16 cellular contexts compared by ENCODE assay signal in the genomic region with DNA sequence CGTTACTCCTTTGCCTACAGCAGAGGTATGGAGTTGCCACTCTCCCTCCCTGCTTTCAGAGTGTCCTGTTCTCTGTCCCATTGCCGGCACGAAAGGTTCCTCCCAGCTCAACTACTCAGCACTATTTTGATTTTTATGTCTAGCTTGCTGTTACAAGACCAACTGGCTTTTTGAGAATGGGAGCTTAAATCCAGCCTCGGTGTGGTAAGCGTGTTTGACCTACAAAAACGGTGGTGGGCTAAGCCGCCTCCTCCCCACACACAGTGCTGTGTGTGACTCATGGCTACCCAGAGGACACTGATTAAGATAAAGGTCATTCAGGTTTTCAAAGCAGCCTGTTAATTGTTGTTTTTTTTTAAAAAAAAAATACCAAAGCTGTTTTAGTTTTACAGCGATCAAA.
DNase-seq lines count a peak whose midpoint lies in the region; ATAC-seq, FAIRE-seq and TF ChIP-seq lines count a peak whose summit lies in the region.
"Had no signal": no experiment of that assay in that cellular context is flagged by ENCODE, and none has a peak within 500 bp of the region (broad histone marks: within the 10 kb centered on the region; RNA-seq: fewer than 3 reads in every experiment).

No MANE protein-coding gene starts in this region.

- H3K4me3 ChIP-seq in HUES48 (ENCODE audit: low read depth, low read length) (no peak overlapping the region), adrenal gland (peak overlapping the region in 1 of 4 donors; percentile 8), keratinocyte (ENCODE audit: control insufficient read depth in 2 of 3, extremely low read depth in 1 of 3, insufficient read depth in 2 of 3, low read depth in 1 of 3, low read length in 3 of 3) (no peak overlapping the region), esophagus muscularis mucosa (no peak overlapping the region)
- H3K4me3 ChIP-seq: vagina had no signal

- H3K9me3 ChIP-seq in HUES48 (ENCODE audit: control insufficient read depth, insufficient read depth, low read length) (no peaks in the 10 kb centered on the region), adrenal gland (replicated peaks in 1 of 3) (no peaks in the 10 kb centered on the region), keratinocyte (ENCODE audit: control insufficient read depth, low read depth, low read length) (no peaks in the 10 kb centered on the region), esophagus muscularis mucosa (no peaks in the 10 kb centered on the region)
- H3K9me3 ChIP-seq: vagina had no signal

- H2AFZ ChIP-seq in keratinocyte (ENCODE audit: control insufficient read depth, low read length) = peak overlapping the region; percentile 64

- dilution Hi-C loops in keratinocyte (cut with MboI; ENCODE audit: extremely low pct_ligation_motif_present, low sequenced_read_pairs) = no loop called here

- WGBS in adrenal gland, 4 donors = 35 to 41% (median 35%) methylated on average over 8 of the region's 8 CpGs
- 66% methylated on average over 8 of the region's 8 CpGs for WGBS in esophagus muscularis mucosa

- H3K4me1 ChIP-seq in HUES48 (ENCODE audit: control insufficient read depth, insufficient read depth, low read length) = peaks cover 12% of the 10 kb centered on the region
- H3K4me1 ChIP-seq in adrenal gland (replicated peaks in 1 of 2) = peaks cover 18 to 33% of the 10 kb centered on the region in 2 donors
- peaks cover 17% of the 10 kb centered on the region for H3K4me1 ChIP-seq in keratinocyte (ENCODE audit: control insufficient read depth, extremely low read depth, insufficient read depth, low read length)
- peaks cover 6 to 45% (median 26%) of the 10 kb centered on the region in 4 donors for H3K4me1 ChIP-seq in esophagus muscularis mucosa

- TF ChIP-seq CTCF in adrenal gland (IDR thresholded peaks at IDR 0.05) (no peak), keratinocyte (optimal IDR thresholded peaks at IDR 0.05 in 1 of 3, IDR thresholded peaks at IDR 0.05 in 1 of 3, conservative IDR thresholded peaks at IDR 0.05 in 1 of 3; ENCODE audit: extremely low read depth in 1 of 3, insufficient read depth in 2 of 3, low read length in 3 of 3) (no peak), esophagus muscularis mucosa (IDR thresholded peaks at IDR 0.05) (no peak)

- no peak for TF ChIP-seq POLR2A in adrenal gland (IDR thresholded peaks at IDR 0.05)
- no peak for TF ChIP-seq POLR2A in esophagus muscularis mucosa (IDR thresholded peaks at IDR 0.05; ENCODE audit: low read depth)

- peak overlapping the region; percentile 49 for H3K4me2 ChIP-seq in keratinocyte (ENCODE audit: control insufficient read depth, extremely low read depth, insufficient read depth, low read depth, low read length)

- H3K9ac ChIP-seq in HUES48 (ENCODE audit: low read depth, low read length) = no peak overlapping the region
- no peak overlapping the region for H3K9ac ChIP-seq in keratinocyte (ENCODE audit: control insufficient read depth, extremely low read depth, insufficient read depth, low read length)

- H3K27ac ChIP-seq in HUES48 (ENCODE audit: low read depth, low read length) (peak overlapping the region; percentile 54), adrenal gland (peak overlapping the region in 1 of 5 donors; percentile 74), keratinocyte (ENCODE audit: control insufficient read depth, insufficient read depth, low read length) (no peak overlapping the region), esophagus muscularis mucosa (replicated peaks in 1 of 4) (no peak overlapping the region)
- H3K27ac ChIP-seq: vagina had no signal

- DNase-seq in AG20443 (ENCODE audit: low spot score) = peak; percentile 37
- peak in 6 of 7 donors; percentile 45 to 71 (median 64) for DNase-seq in adrenal gland
- DNase-seq in keratinocyte (ENCODE audit: low read depth, low spot score) = no peak
- DNase-seq in activated CD4-positive, CD25-positive, alpha-beta regulatory T cell (lab: John Stamatoyannopoulos, UW) = no peak
- no peak for DNase-seq in ACHN
- DNase-seq in sciatic nerve (ENCODE audit: low spot score) = no peak
- no peak for DNase-seq in esophagus muscularis mucosa (ENCODE audit: extremely low spot score)
- DNase-seq: immature natural killer cell; natural killer cell; NCI-H748 treated with DMSO at 0.1 percent for 48 hours; PC-3; stimulated activated naive CD8-positive, alpha-beta T cell treated with anti-CD3 and anti-CD28 coated beads, Interleukin-15, amount 100 ng/mL, for 72 hours had no signal

- in situ Hi-C loops in ACHN (cut with HindIII; ENCODE audit: low pct_ligation_motif_present, low pct_unique_long_range_greater_than_20kb, low sequenced_read_pairs) = no loop called here

- H3K79me2 ChIP-seq in keratinocyte (ENCODE audit: control insufficient read depth, insufficient read depth, low read length) = no peaks in the 10 kb centered on the region

- TF ChIP-seq EP300 in esophagus muscularis mucosa (IDR thresholded peaks at IDR 0.05) = no peak

- H3K36me3 ChIP-seq in HUES48 (ENCODE audit: control insufficient read depth, insufficient read depth, low read length) (no peaks in the 10 kb centered on the region), adrenal gland (replicated peaks in 1 of 2) (no peaks in the 10 kb centered on the region), keratinocyte (ENCODE audit: control insufficient read depth in 2 of 2, extremely low read depth in 1 of 2, insufficient read depth in 2 of 2, low read length in 2 of 2) (no peaks in the 10 kb centered on the region), esophagus muscularis mucosa (no peaks in the 10 kb centered on the region)
- H3K36me3 ChIP-seq: vagina had no signal

- no peaks in the 10 kb centered on the region for H4K20me1 ChIP-seq in keratinocyte (ENCODE audit: control insufficient read depth, extremely low read depth, insufficient read depth, low read length)

- peak; percentile 43 for FAIRE-seq in keratinocyte (lab: Jason Lieb, UNC)
- FAIRE-seq: endothelial cell of umbilical vein, H1 had no signal

- H3K27me3 ChIP-seq in HUES48 (ENCODE audit: control insufficient read depth, insufficient read depth, low read length) (no peaks in the 10 kb centered on the region), adrenal gland (no peaks in the 10 kb centered on the region), keratinocyte (ENCODE audit: control insufficient read depth, extremely low read depth, insufficient read depth, low read length) (no peaks in the 10 kb centered on the region), esophagus muscularis mucosa (no peaks in the 10 kb centered on the region)
- H3K27me3 ChIP-seq: vagina had no signal

- H3K9me1 ChIP-seq in keratinocyte (ENCODE audit: control insufficient read depth, extremely low read depth, insufficient read depth, low read length) = no peaks in the 10 kb centered on the region

- intact Hi-C loops in adrenal gland (cut with DNase I) (loop anchor here in 1 of 2 donors (10.0 kb wide), 1 partner anchor 331 kb away; no protein-coding TSS in a partner anchor), sciatic nerve (cut with DNase I) (no loop called here), esophagus muscularis mucosa (cut with DNase I) (no loop called here)

- ATAC-seq in sciatic nerve = no peak
- ATAC-seq: natural killer cell; PC-3; stimulated activated naive CD8-positive, alpha-beta T cell treated with anti-CD3 and anti-CD28 coated beads, Interleukin-15, amount 100 ng/mL, for 72 hours had no signal

Comparison
In these comparisons a context has a peak if more than half of its experiments do, and no peak if none do; other contexts are left out.
1. DNase-seq: peak in AG20443 (single experiment) and adrenal gland (6 of 7); none in keratinocyte (single experiment), activated CD4-positive, CD25-positive, alpha-beta regulatory T cell (0 of 4), ACHN (single experiment), sciatic nerve (single experiment) and esophagus muscularis mucosa (single experiment).